In the genomic region with DNA sequence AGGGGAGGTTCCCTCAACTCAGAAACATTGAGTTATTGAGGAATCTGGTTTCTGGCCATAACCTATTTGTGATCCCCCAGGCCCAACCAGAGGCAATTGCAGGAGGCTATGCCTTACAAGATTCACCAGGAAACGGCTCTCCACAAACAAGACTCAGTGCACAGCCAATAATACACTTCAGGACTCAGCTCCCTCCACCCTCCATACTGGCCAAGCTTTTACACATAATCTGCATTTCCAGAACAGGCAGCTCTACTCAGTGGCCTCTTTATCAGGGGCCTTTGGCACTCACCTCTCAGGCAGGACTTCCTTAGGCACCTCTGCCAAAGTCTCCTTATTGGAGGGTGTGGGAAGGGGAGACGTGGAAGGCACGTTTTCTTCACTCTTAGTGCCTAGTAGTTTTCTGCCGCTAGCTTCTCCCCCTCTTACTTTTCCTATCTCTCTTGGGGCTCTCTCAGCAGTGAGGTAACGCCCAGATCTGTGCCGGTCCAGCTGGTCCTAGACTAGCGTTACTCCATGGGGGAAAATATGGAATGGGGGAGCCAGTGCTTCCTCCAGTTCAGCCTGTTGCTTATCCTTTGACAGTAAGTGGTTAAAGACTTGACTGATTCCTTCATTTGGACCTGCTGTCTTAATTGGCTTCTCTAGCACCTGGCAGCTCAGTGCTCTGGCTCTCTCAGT, we compare ENCODE assay signal across 17 cellular contexts.
DNase-seq lines count a peak whose midpoint lies in the region; ATAC-seq and TF ChIP-seq lines count a peak whose summit lies in the region.
"Had no signal": no experiment of that assay in that cellular context is flagged by ENCODE, and none has a peak within 500 bp of the region (broad histone marks: within the 10 kb centered on the region; RNA-seq: fewer than 3 reads in every experiment).

No MANE protein-coding gene starts in this region.

- H2AFZ ChIP-seq in GM23338 (peak overlapping the region; percentile 12; the same call in 1 of the 2 replicates), osteoblast (ENCODE audit: low read length) (peak overlapping the region; percentile 12)

- H3K9me3 Mint-ChIP-seq in GM23338 (no peaks in the 10 kb centered on the region), WTC11 (no peaks in the 10 kb centered on the region)
- H3K9me3 Mint-ChIP-seq: CD4-positive, alpha-beta T cell had no signal

- no peak for ATAC-seq in GM23338
- ATAC-seq in WTC11, result peak; percentile 47
- ATAC-seq in psoas muscle, result no peak
- ATAC-seq: A549, HepG2 had no signal

- H3K79me2 ChIP-seq in GM23338 (replicated peaks; ENCODE audit: insufficient read depth) (no peaks in the 10 kb centered on the region), osteoblast (ENCODE audit: insufficient read depth, low read length) (no peaks in the 10 kb centered on the region)

- peaks cover 24% of the 10 kb centered on the region for H3K4me1 Mint-ChIP-seq in GM23338
- peaks cover 12% of the 10 kb centered on the region for H3K4me1 Mint-ChIP-seq in WTC11

- no peaks in the 10 kb centered on the region for H4K20me1 ChIP-seq in GM23338 (replicated peaks; ENCODE audit: insufficient read depth)
- no peaks in the 10 kb centered on the region for H4K20me1 ChIP-seq in osteoblast (ENCODE audit: insufficient read depth, low read length)

- DNase-seq in NCI-H82 (lab: John Stamatoyannopoulos, UW) (peak; percentile 44), NCI-H82 treated with DMSO at 0.1 percent for 48 hours (lab: John Stamatoyannopoulos, UW; ENCODE audit: unreplicated experiment) (no peak), GM23338 (ENCODE audit: low spot score) (no peak), WTC11 (ENCODE audit: low spot score) (no peak), osteoblast (ENCODE audit: insufficient read length, low spot score, missing footprints) (no peak), NCI-H226 (no peak), H4 (ENCODE audit: low spot score) (no peak), psoas muscle (no peak)
- DNase-seq: AML-193; CD4-positive, alpha-beta T cell; DMS79 treated with DMSO at 0.1 percent for 48 hours; GF-D8 had no signal

- H3K4me3 ChIP-seq in GM23338 (no peak overlapping the region), osteoblast (ENCODE audit: insufficient read depth, low read length) (no peak overlapping the region), psoas muscle (no peak overlapping the region)
- H3K4me3 ChIP-seq: A549, HAP-1 had no signal

- no peak overlapping the region for H3K4me3 Mint-ChIP-seq in GM23338
- H3K4me3 Mint-ChIP-seq in WTC11, result no peak overlapping the region
- H3K4me3 Mint-ChIP-seq: CD4-positive, alpha-beta T cell had no signal

- no peaks in the 10 kb centered on the region for H3K36me3 ChIP-seq in GM23338 (ENCODE audit: insufficient read depth)
- H3K36me3 ChIP-seq in osteoblast (ENCODE audit: insufficient read depth, low read length), result no peaks in the 10 kb centered on the region
- H3K36me3 ChIP-seq in psoas muscle (ENCODE audit: insufficient read depth in 1 of 2, low read depth in 1 of 2), result no peaks in the 10 kb centered on the region
- H3K36me3 ChIP-seq: HAP-1 had no signal

- POLR2A ChIA-PET in WTC11 (lab: Charles Lee), result no interaction called here

- no peak overlapping the region for H3K27ac ChIP-seq in GM23338 (ENCODE audit: low read depth)
- H3K27ac ChIP-seq in osteoblast (ENCODE audit: low read depth, low read length), result no peak overlapping the region
- no peak overlapping the region for H3K27ac ChIP-seq in psoas muscle
- H3K27ac ChIP-seq: 22Rv1, A549, C4-2B had no signal

- TF ChIP-seq CTCF in GM23338 (conservative IDR thresholded peaks at IDR 0.05; ENCODE audit: low read depth in 2 of 2) (no peak), WTC11 (IDR thresholded peaks at IDR 0.05) (no peak), osteoblast (IDR thresholded peaks at IDR 0.05; ENCODE audit: extremely low read depth, low read depth, low read length) (no peak), psoas muscle (IDR thresholded peaks at IDR 0.05) (no peak)

- no peak overlapping the region for H3K4me2 ChIP-seq in GM23338
- no peak overlapping the region for H3K4me2 ChIP-seq in osteoblast (ENCODE audit: insufficient read depth, low read length)
- H3K4me2 ChIP-seq: A549 had no signal

- H3K27me3 Mint-ChIP-seq in GM23338 (ENCODE audit: insufficient read depth, low read depth, poor library complexity) (no peaks in the 10 kb centered on the region), WTC11 (ENCODE audit: low read depth) (no peaks in the 10 kb centered on the region)

- H3K27me3 ChIP-seq in GM23338 (ENCODE audit: insufficient read depth) (no peaks in the 10 kb centered on the region), osteoblast (ENCODE audit: insufficient read depth, low read length) (no peaks in the 10 kb centered on the region), psoas muscle (ENCODE audit: insufficient read depth in 3 of 3, low read length in 2 of 3) (peaks cover 0 to 3% (median 0%) of the 10 kb centered on the region in 3 donors)

- 70 to 71% (median 71%) methylated on average over 7 of the region's 7 CpGs for WGBS in psoas muscle, 3 donors

- H3K27ac Mint-ChIP-seq in GM23338 (no peak overlapping the region), WTC11 (no peak overlapping the region)
- H3K27ac Mint-ChIP-seq: CD4-positive, alpha-beta T cell had no signal

- H3F3A ChIP-seq in GM23338 (replicated peaks; ENCODE audit: low read depth), result no peaks in the 10 kb centered on the region

- H3K36me3 Mint-ChIP-seq in GM23338 (ENCODE audit: low read depth), result no peaks in the 10 kb centered on the region
- no peaks in the 10 kb centered on the region for H3K36me3 Mint-ChIP-seq in WTC11

- H3K9me3 ChIP-seq in osteoblast (ENCODE audit: low read depth, low read length), result no peaks in the 10 kb centered on the region
- no peaks in the 10 kb centered on the region for H3K9me3 ChIP-seq in psoas muscle
- H3K9me3 ChIP-seq: A549, HAP-1 had no signal

- intact Hi-C loops in psoas muscle (cut with DNase I), result no loop called here

- H3K4me1 ChIP-seq in GM23338 (ENCODE audit: insufficient read depth) (peaks cover 7% of the 10 kb centered on the region; the same call in 1 of the 2 replicates), osteoblast (ENCODE audit: insufficient read depth, low read length) (no peaks in the 10 kb centered on the region), psoas muscle (no peaks in the 10 kb centered on the region)
- H3K4me1 ChIP-seq: A549, HAP-1 had no signal

- CTCF ChIA-PET in WTC11 (lab: Charles Lee), result interaction anchor here (3.2 kb wide), 1 partner anchor 287 kb away, joined by 12 read pairs; no protein-coding TSS in a partner anchor

- no peaks in the 10 kb centered on the region for H3K9me2 ChIP-seq in GM23338 (ENCODE audit: insufficient read depth)

TF ChIP-seq in GM23338, 12 proteins besides CTCF, POLR2A, EP300 and RAD21 (continues in another document):
- no peak for TF ChIP-seq EZH2phosphoT487 (IDR thresholded peaks at IDR 0.05; ENCODE audit: unreplicated experiment)
- TF ChIP-seq CREB1 (CRISPR knock-in tag; IDR thresholded peaks at IDR 0.05; ENCODE audit: low read depth), result no peak
- TF ChIP-seq ZNF114 (CRISPR knock-in tag; IDR thresholded peaks at IDR 0.05), result no peak

TF ChIP-seq in WTC11, 78 proteins besides CTCF, POLR2A, EP300 and RAD21:
- no peak for TF ChIP-seq TP53 (CRISPR knock-in tag; IDR thresholded peaks at IDR 0.05)
- TF ChIP-seq, protein P1, sequence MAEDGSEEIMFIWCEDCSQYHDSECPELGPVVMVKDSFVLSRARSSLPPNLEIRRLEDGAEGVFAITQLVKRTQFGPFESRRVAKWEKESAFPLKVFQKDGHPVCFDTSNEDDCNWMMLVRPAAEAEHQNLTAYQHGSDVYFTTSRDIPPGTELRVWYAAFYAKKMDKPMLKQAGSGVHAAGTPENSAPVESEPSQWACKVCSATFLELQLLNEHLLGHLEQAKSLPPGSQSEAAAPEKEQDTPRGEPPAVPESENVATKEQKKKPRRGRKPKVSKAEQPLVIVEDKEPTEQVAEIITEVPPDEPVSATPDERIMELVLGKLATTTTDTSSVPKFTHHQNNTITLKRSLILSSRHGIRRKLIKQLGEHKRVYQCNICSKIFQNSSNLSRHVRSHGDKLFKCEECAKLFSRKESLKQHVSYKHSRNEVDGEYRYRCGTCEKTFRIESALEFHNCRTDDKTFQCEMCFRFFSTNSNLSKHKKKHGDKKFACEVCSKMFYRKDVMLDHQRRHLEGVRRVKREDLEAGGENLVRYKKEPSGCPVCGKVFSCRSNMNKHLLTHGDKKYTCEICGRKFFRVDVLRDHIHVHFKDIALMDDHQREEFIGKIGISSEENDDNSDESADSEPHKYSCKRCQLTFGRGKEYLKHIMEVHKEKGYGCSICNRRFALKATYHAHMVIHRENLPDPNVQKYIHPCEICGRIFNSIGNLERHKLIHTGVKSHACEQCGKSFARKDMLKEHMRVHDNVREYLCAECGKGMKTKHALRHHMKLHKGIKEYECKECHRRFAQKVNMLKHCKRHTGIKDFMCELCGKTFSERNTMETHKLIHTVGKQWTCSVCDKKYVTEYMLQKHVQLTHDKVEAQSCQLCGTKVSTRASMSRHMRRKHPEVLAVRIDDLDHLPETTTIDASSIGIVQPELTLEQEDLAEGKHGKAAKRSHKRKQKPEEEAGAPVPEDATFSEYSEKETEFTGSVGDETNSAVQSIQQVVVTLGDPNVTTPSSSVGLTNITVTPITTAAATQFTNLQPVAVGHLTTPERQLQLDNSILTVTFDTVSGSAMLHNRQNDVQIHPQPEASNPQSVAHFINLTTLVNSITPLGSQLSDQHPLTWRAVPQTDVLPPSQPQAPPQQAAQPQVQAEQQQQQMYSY (CRISPR knock-in tag; IDR thresholded peaks at IDR 0.05), result no peak
TF ChIP-seq in WTC11: peak in this region for 0.
